26 cellular contexts compared by ENCODE assay signal in the genomic region with DNA sequence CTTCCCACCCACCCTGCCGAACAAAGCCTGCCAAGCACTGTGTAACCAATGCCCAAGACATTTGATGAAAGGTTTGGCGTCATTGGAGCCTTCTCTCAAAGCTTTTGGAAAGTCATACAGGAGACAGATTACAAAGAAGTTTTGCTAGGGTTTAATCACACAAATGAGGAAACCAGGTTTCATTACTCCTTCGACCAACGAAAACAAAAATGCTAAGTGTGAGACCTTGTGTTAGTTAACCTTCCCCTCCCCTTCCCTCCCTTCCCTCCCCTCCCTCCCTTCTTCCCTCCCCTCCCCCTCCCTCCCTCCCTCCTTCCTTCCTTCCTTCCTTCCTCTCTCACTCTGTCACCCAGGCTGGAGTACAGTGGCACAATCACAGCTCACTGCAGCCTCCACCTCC.
"Had no signal": no experiment of that assay in that cellular context is flagged by ENCODE, and none has a peak within 500 bp of the region (broad histone marks: within the 10 kb centered on the region; RNA-seq: fewer than 3 reads in every experiment).

No MANE protein-coding gene starts in this region.

- H3K4me1 ChIP-seq: left ventricle myocardium inferior, right atrium auricular region, testis, thyroid gland, transverse colon, vagina had no signal

- H3K27me3 ChIP-seq: ovary, right atrium auricular region, testis, thyroid gland, transverse colon, upper lobe of left lung, vagina had no signal

- ATAC-seq: mucosa of descending colon; naive thymus-derived CD4-positive, alpha-beta T cell; natural killer cell treated with Interleukin-12 subunit alpha and Interleukin-12 subunit beta and Interleukin-15 and Interleukin-18, amount 100 ng/mL, for 72 hours; sciatic nerve; stimulated activated naive B cell treated with anti-CD40 and anti-IgM and Interleukin-4, amounts not matched to agents 10 μg/mL and 1 μg/mL and 100 μg/mL, for 72 hours; stimulated activated naive CD8-positive, alpha-beta T cell treated with anti-CD3 and anti-CD28 coated beads, Interleukin-15, Interleukin-2, amounts not matched to agents 100 U/mL and 50 U/mL, for 24 hours had no signal

- DNase-seq: hypothalamus; islet precursor cell; left ventricle myocardium inferior; midbrain; mucosa of descending colon; naive thymus-derived CD4-positive, alpha-beta T cell; occipital lobe; ovary; stimulated activated CD4-positive, alpha-beta T cell treated with anti-CD3 and anti-CD28 coated beads, Interleukin-12 subunit alpha, Interleukin-12 subunit beta, amount 100 ng/mL, for 4 hours; stimulated activated CD4-positive, alpha-beta T cell treated with anti-CD3 and anti-CD28 coated beads, Interleukin-15, amount 100 ng/mL, for 24 hours; stimulated activated CD4-positive, alpha-beta T cell treated with anti-CD3 and anti-CD28 coated beads, Interleukin-2, amount 100 ng/mL, for 24 hours; stimulated activated CD4-positive, alpha-beta T cell treated with anti-CD3 and anti-CD28 coated beads, Interleukin-4, amount 100 ng/mL, for 1 hour; stimulated activated naive B cell treated with anti-CD40 and anti-IgM and Interleukin-4, amounts not matched to agents 10 μg/mL and 1 μg/mL and 100 μg/mL, for 72 hours; stimulated activated naive CD8-positive, alpha-beta T cell treated with anti-CD3 and anti-CD28 coated beads, Interleukin-15, Interleukin-2, amounts not matched to agents 100 U/mL and 50 U/mL, for 24 hours; stomach; testis; thyroid gland; transverse colon; upper lobe of left lung had no signal

- H3K27ac ChIP-seq: left ventricle myocardium inferior, neutrophil, ovary, right atrium auricular region, skin epidermis, stomach, testis, thyroid gland, transverse colon, upper lobe of left lung, vagina had no signal

- H3K36me3 ChIP-seq: left ventricle myocardium inferior, neutrophil, ovary, right atrium auricular region, stomach, thyroid gland, transverse colon, upper lobe of left lung, vagina had no signal

- H3K9me3 ChIP-seq: left ventricle myocardium inferior, mucosa of descending colon, neutrophil, ovary, right atrium auricular region, stomach, testis, thyroid gland, transverse colon, upper lobe of left lung, vagina had no signal

- H3K4me3 ChIP-seq: left ventricle myocardium inferior, lung, mucosa of descending colon, ovary, right atrium auricular region, skin epidermis, stomach, testis, thyroid gland, transverse colon, upper lobe of left lung, vagina had no signal
